ENCODE assay signal across 18 cellular contexts in genomic region chr6:106206905-106207304, GRCh38.
DNase-seq lines count a peak whose midpoint lies in the region; ATAC-seq and TF ChIP-seq lines count a peak whose summit lies in the region.
"Had no signal": no experiment of that assay in that cellular context is flagged by ENCODE, and none has a peak within 500 bp of the region (broad histone marks: within the 10 kb centered on the region; RNA-seq: fewer than 3 reads in every experiment).

No MANE protein-coding gene starts in this region.

- no peaks in the 10 kb centered on the region for H3K9me3 Mint-ChIP-seq in endothelial cell (ENCODE audit: unreplicated experiment)

- H3K4me1 Mint-ChIP-seq in endothelial cell (ENCODE audit: unreplicated experiment): peaks cover 6% of the 10 kb centered on the region

- H3K27me3 Mint-ChIP-seq in endothelial cell (ENCODE audit: unreplicated experiment): no peaks in the 10 kb centered on the region
- H3K27me3 Mint-ChIP-seq: brain had no signal

- no peak overlapping the region for H3K4me3 Mint-ChIP-seq in endothelial cell (ENCODE audit: unreplicated experiment)
- H3K4me3 Mint-ChIP-seq: brain had no signal

- ATAC-seq in GM18873 (IDR thresholded peaks at IDR 0.05; ENCODE audit: low FRiP score, unreplicated experiment) (peak; percentile 75), GM21717 (IDR thresholded peaks at IDR 0.05; ENCODE audit: unreplicated experiment) (peak; percentile 77), HG03159 (IDR thresholded peaks at IDR 0.05; ENCODE audit: unreplicated experiment) (peak; percentile 58), HG03139 (IDR thresholded peaks at IDR 0.05; ENCODE audit: unreplicated experiment) (no peak)
- ATAC-seq: HCT116, left lobe of liver had no signal

- DNase-seq in GM13976 (ENCODE audit: low spot score) (peak; percentile 17), endothelial cell (ENCODE audit: low spot score) (no peak), ecto neural progenitor cell (ENCODE audit: low spot score) (no peak), NAMALWA (ENCODE audit: low spot score) (no peak)
- DNase-seq: activated naive CD4-positive, alpha-beta T cell; Caco-2; KG1; NCI-H1417; NCI-H446; SK-N-SH; stimulated activated CD4-positive, alpha-beta T cell treated with anti-CD3 and anti-CD28 coated beads, Interleukin-12 subunit alpha, Interleukin-12 subunit beta, amount 100 ng/mL, for 4 hours had no signal

- H3K27ac Mint-ChIP-seq in endothelial cell (ENCODE audit: unreplicated experiment): no peak overlapping the region
- H3K27ac Mint-ChIP-seq: brain had no signal

- in situ Hi-C loops in GM13976 (cut with MboI; ENCODE audit: low sequenced_read_pairs, unreplicated experiment): no loop called here

- TF ChIP-seq CTCF in GM13976 (IDR thresholded peaks at IDR 0.05; ENCODE audit: borderline replicate concordance, control extremely low read depth, extremely low read depth, insufficient read depth, missing control alignments) (no peak), endothelial cell (IDR thresholded peaks at IDR 0.05; ENCODE audit: unreplicated experiment) (no peak)

- H3K36me3 Mint-ChIP-seq in endothelial cell (ENCODE audit: low read depth, unreplicated experiment): peaks cover 4% of the 10 kb centered on the region
